8 cellular contexts compared by ENCODE assay signal in the genomic region with DNA sequence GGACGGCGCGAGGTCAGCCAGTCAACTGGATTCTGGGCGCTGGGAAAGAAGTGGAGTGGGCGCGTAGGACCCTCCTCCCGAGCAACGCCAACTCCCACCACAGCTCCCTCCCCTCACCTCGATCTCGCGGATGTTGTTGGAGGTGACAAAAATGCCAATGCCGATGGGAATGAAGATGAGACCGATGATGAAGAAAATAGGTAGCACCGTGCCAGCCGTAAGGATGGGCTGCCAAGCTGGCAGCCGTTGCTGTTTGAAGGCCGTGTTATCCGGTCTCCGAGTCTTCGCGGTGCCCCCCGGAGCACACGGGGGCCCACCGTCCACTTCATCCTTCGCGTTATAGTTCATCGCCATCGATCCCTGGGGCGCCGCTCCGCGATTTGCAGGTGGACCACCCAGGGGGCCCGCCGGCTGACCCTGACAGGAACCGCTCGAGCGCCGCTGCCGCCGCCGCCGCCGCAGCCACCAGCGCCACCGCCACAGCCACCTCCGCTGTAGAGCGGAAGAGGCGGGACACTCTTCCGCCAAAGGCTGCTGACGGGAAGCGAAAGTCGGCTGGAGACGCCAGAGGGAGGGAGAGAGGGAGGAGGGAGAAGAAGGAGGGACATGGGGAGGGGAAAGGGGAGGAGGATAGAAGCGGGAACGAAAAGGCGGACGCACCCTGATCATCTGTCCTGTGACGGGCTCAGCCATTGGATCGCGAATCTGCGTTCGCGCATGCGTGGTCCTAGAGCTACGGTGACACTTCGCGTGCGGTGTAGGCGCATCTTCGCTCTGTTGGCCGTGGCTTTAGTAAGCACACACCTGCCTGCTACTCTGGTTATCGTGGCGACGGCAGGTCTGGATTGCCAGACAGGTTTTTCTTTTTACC. TPM values are rescaled to one million over a fixed set of nuclear protein-coding genes. Genes with fewer than 3 reads are reported as not detected.
DNase-seq lines count a peak whose midpoint lies in the region; ATAC-seq and TF ChIP-seq lines count a peak whose summit lies in the region.

A gene (minus strand): TSS at position 508 of the 871 bp plus-strand sequence. CDS start 154 bp downstream, at position 354.

- WGBS in lung, 2 donors: 0% methylated on average over 70 to 74 of the region's 74 CpGs

- peak within 1 kb of the TSS; percentile 83 for H3K4me3 ChIP-seq in effector memory CD4-positive, alpha-beta T cell (ENCODE audit: insufficient read depth, low read depth, low read length, poor library complexity, severe bottlenecking)
- H3K4me3 ChIP-seq in lung: peak within 1 kb of the TSS; percentile 90

- no peaks in the 10 kb centered on the region for H3K27me3 ChIP-seq in effector memory CD4-positive, alpha-beta T cell (replicated peaks; ENCODE audit: control insufficient read depth, insufficient read depth, low read length, poor library complexity, severe bottlenecking)
- no peaks in the 10 kb centered on the region for H3K27me3 ChIP-seq in lung (ENCODE audit: control insufficient read depth, insufficient read depth)

- no peaks in the 10 kb centered on the region for H3K9me3 ChIP-seq in effector memory CD4-positive, alpha-beta T cell (ENCODE audit: control insufficient read depth, low read length)
- H3K9me3 ChIP-seq in lung (ENCODE audit: control insufficient read depth in 2 of 2, insufficient read depth in 1 of 2, low read length in 1 of 2): no peaks in the 10 kb centered on the region

- ATAC-seq in GM21360 (IDR thresholded peaks at IDR 0.05; ENCODE audit: unreplicated experiment) (peak; percentile 87), lung (ENCODE audit: insufficient read depth, low FRiP score) (peak; percentile 98)

- peak within 1 kb of the TSS; percentile 86 for H3K27ac ChIP-seq in effector memory CD4-positive, alpha-beta T cell (ENCODE audit: insufficient read depth, low read length, poor library complexity, severe bottlenecking)
- peak within 1 kb of the TSS; percentile 85 to 93 for H3K27ac ChIP-seq in lung (ENCODE audit: low read depth in 1 of 2, low read length in 1 of 2)

- H3K36me3 ChIP-seq in effector memory CD4-positive, alpha-beta T cell (ENCODE audit: control insufficient read depth, insufficient read depth, low read length): no peaks in the 10 kb centered on the region
- H3K36me3 ChIP-seq in lung (ENCODE audit: control insufficient read depth in 2 of 2, insufficient read depth in 2 of 2, low read length in 2 of 2): peaks cover 0 to 2% of the 10 kb centered on the region in 2 donors

- TF ChIP-seq CTCF in lung (IDR thresholded peaks at IDR 0.05; ENCODE audit: control extremely low read depth, extremely low read depth): no peak

- H3K4me1 ChIP-seq in effector memory CD4-positive, alpha-beta T cell (ENCODE audit: control insufficient read depth, insufficient read depth, low read length, poor library complexity, severe bottlenecking): peaks cover 13% of the 10 kb centered on the region
- H3K4me1 ChIP-seq in lung (ENCODE audit: control insufficient read depth in 2 of 2, insufficient read depth in 2 of 2, low read length in 2 of 2): peaks cover 0 to 6% of the 10 kb centered on the region in 2 donors

- DNase-seq in COLO829 (ENCODE audit: low spot score): peak; percentile 97
- DNase-seq in HT-29 (ENCODE audit: low spot score): peak; percentile 99
- peak; percentile 95 for DNase-seq in NK-92 treated with Interleukin-12 subunit alpha and Interleukin-12 subunit beta, amount 100 ng/mL, for 24 hours (lab: John Stamatoyannopoulos, UW)
- DNase-seq in activated CD8-positive, alpha-beta memory T cell treated with anti-CD3 and anti-CD28 coated beads for 24 hours: peak; percentile 94
- DNase-seq in effector memory CD4-positive, alpha-beta T cell: peak; percentile 94 to 96 (median 96)
- DNase-seq in lung (ENCODE audit: low spot score): peak; percentile 97
- DNase-seq in stimulated activated CD4-positive, alpha-beta T cell treated with anti-CD3 and anti-CD28 coated beads, TNF-alpha, amount 100 ng/mL, for 4 hours (ENCODE audit: low read depth in 3 of 3): peak; percentile 87 to 96 (median 90)

RNA-seq across cellular contexts. Expression of the gene that starts here (rescaled TPM):
- total RNA-seq in HT-29 (2014; rRNA removed; shearing (Covaris generic)): 32.3 and 33.6 TPM in 2 replicates
- total RNA-seq in lung: 100 to 1,000 TPM; 124 to 164 TPM
- 10 to 100 TPM; 46.4 to 74.5 TPM for polyA plus RNA-seq in lung

Comparison
In these comparisons a context has a peak if more than half of its experiments do, and no peak if none do; other contexts are left out.
1. Peak in every context shown above with its lines: DNase-seq, ATAC-seq, H3K4me3 ChIP-seq and H3K27ac ChIP-seq.